ENCODE assay signal across 8 cellular contexts in genomic region chr10:102132193-102132562, GRCh38. TPM values are rescaled to one million over a fixed set of nuclear protein-coding genes. Genes with fewer than 3 reads are reported as not detected.
DNase-seq lines count a peak whose midpoint lies in the region; ATAC-seq, FAIRE-seq and TF ChIP-seq lines count a peak whose summit lies in the region.

No MANE protein-coding gene starts in this region.

- H3K9ac ChIP-seq in kidney (ENCODE audit: low read length in 2 of 2), result peak overlapping the region; percentile 54 to 82

- H3K4me3 Mint-ChIP-seq in T-helper 1 cell treated with Interleukin-12 subunit alpha and Interleukin-12 subunit beta and Interleukin-4 antibody, amounts not matched to agents 30 μg/mL and 1 μg/mL, for 36 hours, result peak overlapping the region; percentile 91
- H3K4me3 Mint-ChIP-seq in activated naive CD8-positive, alpha-beta T cell treated with anti-CD3 and anti-CD28 coated beads for 36 hours, result peak overlapping the region; percentile 100

- peak overlapping the region in 1 of 2 donors; percentile 97 for H3K27ac ChIP-seq in kidney (ENCODE audit: low read depth in 2 of 2, low read length in 2 of 2)
- H3K27ac ChIP-seq in stomach, result peak overlapping the region; percentile 55 to 97 (median 95)

- WGBS in stomach, 5 donors, result 19 to 25% (median 20%) methylated on average over 8 of the region's 8 CpGs

- H3K4me1 ChIP-seq in kidney (ENCODE audit: control insufficient read depth in 1 of 2, insufficient read depth in 1 of 2, low read depth in 1 of 2, low read length in 2 of 2), result peaks cover 10 to 12% of the 10 kb centered on the region in 2 donors
- H3K4me1 ChIP-seq in stomach, result peaks cover 16 to 45% (median 33%) of the 10 kb centered on the region in 4 donors

- H3K27ac Mint-ChIP-seq in T-helper 1 cell treated with Interleukin-12 subunit alpha and Interleukin-12 subunit beta and Interleukin-4 antibody, amounts not matched to agents 30 μg/mL and 1 μg/mL, for 36 hours, result peak overlapping the region; percentile 88
- H3K27ac Mint-ChIP-seq in activated naive CD8-positive, alpha-beta T cell treated with anti-CD3 and anti-CD28 coated beads for 36 hours, result peak overlapping the region; percentile 99

- DNase-seq in T-helper 1 cell (no peak), kidney (no peak), stomach (no peak), NCI-H2196 (lab: John Stamatoyannopoulos, UW; ENCODE audit: unreplicated experiment) (no peak), NCI-H1436 (lab: John Stamatoyannopoulos, UW) (no peak)
- DNase-seq in activated naive CD8-positive, alpha-beta T cell treated with anti-CD3 and anti-CD28 coated beads for 36 hours, result no peak

- TF ChIP-seq EP300 in stomach (IDR thresholded peaks at IDR 0.05), result no peak

- H3K27me3 ChIP-seq in stomach, result no peaks in the 10 kb centered on the region

- H3K9me3 ChIP-seq in kidney (ENCODE audit: control insufficient read depth in 1 of 2, low read length in 2 of 2), result no peaks in the 10 kb centered on the region
- no peaks in the 10 kb centered on the region for H3K9me3 ChIP-seq in stomach

- TF ChIP-seq CTCF in kidney (IDR thresholded peaks at IDR 0.05; ENCODE audit: borderline replicate concordance, extremely low read depth, insufficient read depth) (no peak), stomach (IDR thresholded peaks at IDR 0.05) (no peak)

- H3K36me3 Mint-ChIP-seq in T-helper 1 cell treated with Interleukin-12 subunit alpha and Interleukin-12 subunit beta and Interleukin-4 antibody, amounts not matched to agents 30 μg/mL and 1 μg/mL, for 36 hours (ENCODE audit: low read depth), result peaks cover 11% of the 10 kb centered on the region
- H3K36me3 Mint-ChIP-seq in activated naive CD8-positive, alpha-beta T cell treated with anti-CD3 and anti-CD28 coated beads for 36 hours, result peaks cover 31% of the 10 kb centered on the region

- no peaks in the 10 kb centered on the region for H3K27me3 Mint-ChIP-seq in T-helper 1 cell treated with Interleukin-12 subunit alpha and Interleukin-12 subunit beta and Interleukin-4 antibody, amounts not matched to agents 30 μg/mL and 1 μg/mL, for 36 hours (ENCODE audit: low read depth)
- peaks cover 4% of the 10 kb centered on the region for H3K27me3 Mint-ChIP-seq in activated naive CD8-positive, alpha-beta T cell treated with anti-CD3 and anti-CD28 coated beads for 36 hours

- H3K4me3 ChIP-seq in kidney (ENCODE audit: low read length in 2 of 2) (peak overlapping the region; percentile 87 to 98), stomach (peak overlapping the region; percentile 94 to 100 (median 97))

- no peaks in the 10 kb centered on the region for H3K36me3 ChIP-seq in kidney (ENCODE audit: control insufficient read depth in 1 of 2, insufficient read depth in 2 of 2, low read length in 2 of 2)
- H3K36me3 ChIP-seq in stomach, result no peaks in the 10 kb centered on the region

- H3K9me3 Mint-ChIP-seq in T-helper 1 cell treated with Interleukin-12 subunit alpha and Interleukin-12 subunit beta and Interleukin-4 antibody, amounts not matched to agents 30 μg/mL and 1 μg/mL, for 36 hours, result no peaks in the 10 kb centered on the region
- H3K9me3 Mint-ChIP-seq in activated naive CD8-positive, alpha-beta T cell treated with anti-CD3 and anti-CD28 coated beads for 36 hours, result no peaks in the 10 kb centered on the region

- TF ChIP-seq POLR2A in stomach (IDR thresholded peaks at IDR 0.05), result no peak

- intact Hi-C loops in kidney (cut with DNase I) (no loop called here), stomach (cut with DNase I; ENCODE audit: low total_unique reads) (no loop called here)

- no peak for FAIRE-seq in kidney (lab: Jason Lieb, UNC)

- ATAC-seq in HG03457 (IDR thresholded peaks at IDR 0.05; ENCODE audit: unreplicated experiment), result no peak

- H3K4me1 Mint-ChIP-seq in T-helper 1 cell treated with Interleukin-12 subunit alpha and Interleukin-12 subunit beta and Interleukin-4 antibody, amounts not matched to agents 30 μg/mL and 1 μg/mL, for 36 hours (ENCODE audit: low read depth), result peaks cover 27% of the 10 kb centered on the region
- H3K4me1 Mint-ChIP-seq in activated naive CD8-positive, alpha-beta T cell treated with anti-CD3 and anti-CD28 coated beads for 36 hours, result peaks cover 30% of the 10 kb centered on the region

RNA-seq across cellular contexts. Expression of gene PPRC1, which starts 0.7 kb away (rescaled TPM):
- total RNA-seq in activated naive CD8-positive, alpha-beta T cell treated with anti-CD3 and anti-CD28 coated beads for 36 hours, result 100 to 1,000 TPM; 104 to 111 TPM
- 32.1 TPM for total RNA-seq in kidney
- 8.7 TPM for polyA plus RNA-seq in kidney (ENCODE audit: insufficient read depth, low read depth, low replicate concordance)
- 10 to 100 TPM; 11.7 to 37.3 (median 17.9) TPM for total RNA-seq in stomach
- 10 to 100 TPM; 10.4 to 15.8 (median 13.0) TPM for polyA plus RNA-seq in stomach

RNA-seq across cellular contexts. Expression of gene LDB1, which starts 12.0 kb away (rescaled TPM):
- 10 to 100 TPM; 68.0 to 71.5 TPM for total RNA-seq in activated naive CD8-positive, alpha-beta T cell treated with anti-CD3 and anti-CD28 coated beads for 36 hours
- total RNA-seq in kidney (56.1 TPM), stomach (10 to 100 TPM; 24.2 to 43.7 (median 34.4) TPM)
- polyA plus RNA-seq in kidney (ENCODE audit: insufficient read depth, low read depth, low replicate concordance) (27.9 TPM), stomach (10 to 100 TPM; 20.4 to 28.3 (median 22.3) TPM)

RNA-seq across cellular contexts. Expression of gene NOLC1, which starts 20.0 kb away (rescaled TPM):
- 100 to 1,000 TPM; 337 to 346 TPM for total RNA-seq in activated naive CD8-positive, alpha-beta T cell treated with anti-CD3 and anti-CD28 coated beads for 36 hours
- 50.4 TPM for total RNA-seq in kidney
- 20.1 TPM for polyA plus RNA-seq in kidney (ENCODE audit: insufficient read depth, low read depth, low replicate concordance)
- total RNA-seq in stomach, result 10 to 100 TPM in 4 of 5 donors, 1 to 10 TPM in 1; 9.8 to 73.7 (median 55.6) TPM
- polyA plus RNA-seq in stomach, result 10 to 100 TPM; 21.2 to 35.1 (median 27.5) TPM
